Comparison of ENCODE assay signal across 10 cellular contexts in the genomic region with DNA sequence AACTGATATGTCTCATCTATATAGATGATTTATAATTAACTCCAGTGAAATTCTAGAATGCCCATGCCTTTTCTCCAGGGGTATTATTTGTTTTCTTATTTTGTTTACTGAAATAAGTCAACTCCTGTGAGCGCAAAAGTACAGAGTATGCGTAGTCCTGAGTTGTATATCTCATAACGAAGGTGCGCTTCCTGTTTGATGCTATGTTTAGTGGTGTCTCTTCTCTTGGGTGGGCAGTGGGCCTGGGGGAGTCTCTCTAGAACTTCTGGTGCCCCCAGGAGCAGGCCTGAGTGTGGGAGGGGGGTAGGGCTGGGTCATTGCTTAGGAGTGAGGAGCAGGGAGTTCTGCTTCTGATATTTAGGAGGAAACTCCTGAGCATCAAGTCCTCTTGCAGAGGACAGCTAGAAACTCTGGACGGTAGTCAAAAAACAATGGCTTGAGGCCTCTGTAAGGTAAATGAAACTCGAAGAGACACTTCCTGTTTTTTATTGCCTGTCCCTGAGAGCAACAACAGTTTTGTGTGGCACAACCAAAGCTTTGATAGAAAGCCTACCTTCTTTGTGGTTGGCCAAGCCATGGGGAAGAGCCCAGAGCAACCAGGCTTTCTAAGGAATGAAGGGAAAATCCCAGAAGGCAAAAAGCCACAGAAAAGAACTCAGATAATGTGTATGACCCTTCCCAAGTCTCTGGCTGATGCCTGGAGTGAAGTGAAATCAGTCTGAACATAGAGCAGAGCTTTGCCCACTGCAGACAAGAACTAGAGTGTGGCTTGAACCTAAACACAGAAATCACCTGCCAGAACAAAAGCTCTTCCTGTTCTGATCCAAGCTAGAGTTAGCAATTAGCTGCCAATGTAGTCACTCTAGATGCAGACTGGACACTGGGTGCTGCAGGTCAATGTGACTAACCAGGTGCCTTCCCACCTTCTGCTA.
A peak's percentile ranks its signal among the peaks of the same experiment; 100 is the strongest.
DNase-seq lines count a peak whose midpoint lies in the region; ATAC-seq and TF ChIP-seq lines count a peak whose summit lies in the region.
"Had no signal": no experiment of that assay in that cellular context is flagged by ENCODE, and none has a peak within 500 bp of the region (broad histone marks: within the 10 kb centered on the region; RNA-seq: fewer than 3 reads in every experiment).

No MANE protein-coding gene starts in this region.

- ATAC-seq in HG02840 (IDR thresholded peaks at IDR 0.05; ENCODE audit: low FRiP score, unreplicated experiment) = peak; percentile 13
- ATAC-seq: PC-3 had no signal

- peak overlapping the region; percentile 43 for H3K9ac ChIP-seq in OCI-LY1 (ENCODE audit: low read length)
- H3K9ac ChIP-seq: parathyroid adenoma had no signal

- H3K9me3 ChIP-seq in OCI-LY1 (ENCODE audit: low read length) = no peaks in the 10 kb centered on the region

- peak overlapping the region; percentile 58 for H3K4me2 ChIP-seq in OCI-LY1 (ENCODE audit: low read length)

- H3K9me3 Mint-ChIP-seq in activated T-cell treated with anti-CD3 and anti-CD28 coated beads, Interleukin-2, amount 50 U/mL, for 24 hours = peaks cover 5% of the 10 kb centered on the region

- no peaks in the 10 kb centered on the region for H3K9me2 ChIP-seq in OCI-LY1 (ENCODE audit: low read depth, low read length)

- no peak for TF ChIP-seq CTCF in OCI-LY1 (IDR thresholded peaks at IDR 0.05; ENCODE audit: low read length)

- H3K4me3 ChIP-seq in OCI-LY1 (ENCODE audit: low read depth, low read length, poor library complexity, severe bottlenecking) = peak overlapping the region; percentile 34

- peak overlapping the region; percentile 82 for H3K27ac Mint-ChIP-seq in activated T-cell treated with anti-CD3 and anti-CD28 coated beads, Interleukin-2, amount 50 U/mL, for 24 hours

- peak overlapping the region; percentile 90 for H3K27ac ChIP-seq in OCI-LY1 (ENCODE audit: low read depth, low read length, poor library complexity, severe bottlenecking)
- H3K27ac ChIP-seq: parathyroid adenoma had no signal

- peaks cover 27% of the 10 kb centered on the region for H3K4me1 ChIP-seq in OCI-LY1 (ENCODE audit: insufficient read depth, low read length, severe bottlenecking)
- H3K4me1 ChIP-seq: parathyroid adenoma had no signal

- no peak overlapping the region for H2AFZ ChIP-seq in OCI-LY1 (ENCODE audit: low read length)
- H2AFZ ChIP-seq: parathyroid adenoma had no signal

- H3K4me1 Mint-ChIP-seq in activated T-cell treated with anti-CD3 and anti-CD28 coated beads, Interleukin-2, amount 50 U/mL, for 24 hours (ENCODE audit: low read depth) = peaks cover 60% of the 10 kb centered on the region

- H3K27me3 Mint-ChIP-seq in activated T-cell treated with anti-CD3 and anti-CD28 coated beads, Interleukin-2, amount 50 U/mL, for 24 hours = no peaks in the 10 kb centered on the region

- peak overlapping the region; percentile 50 for H3K4me3 Mint-ChIP-seq in activated T-cell treated with anti-CD3 and anti-CD28 coated beads, Interleukin-2, amount 50 U/mL, for 24 hours

- no peak for DNase-seq in activated T-cell treated with anti-CD3 and anti-CD28 coated beads, Interleukin-2, amount 50 U/mL, for 24 hours
- DNase-seq in activated T-cell treated with anti-CD3 and anti-CD28 coated beads for 4 hours (no peak), pons (ENCODE audit: low spot score) (peak; percentile 15), NCI-H1105 (lab: John Stamatoyannopoulos, UW) (no peak), NCI-H1417 treated with DMSO at 0.1 percent for 48 hours (lab: John Stamatoyannopoulos, UW) (no peak), globus pallidus (ENCODE audit: low spot score) (no peak)
- DNase-seq: PC-3 had no signal

- H3K36me3 Mint-ChIP-seq in activated T-cell treated with anti-CD3 and anti-CD28 coated beads, Interleukin-2, amount 50 U/mL, for 24 hours (ENCODE audit: low read depth) = peaks cover 42% of the 10 kb centered on the region

- no peaks in the 10 kb centered on the region for H3K79me2 ChIP-seq in OCI-LY1 (ENCODE audit: insufficient read depth, low read length)
- H3K79me2 ChIP-seq: parathyroid adenoma had no signal

- no peaks in the 10 kb centered on the region for H3K27me3 ChIP-seq in OCI-LY1 (ENCODE audit: insufficient read depth, low read length)

- no peaks in the 10 kb centered on the region for H3K36me3 ChIP-seq in OCI-LY1 (ENCODE audit: insufficient read depth, low read length)

- H4K20me1 ChIP-seq in OCI-LY1 (ENCODE audit: insufficient read depth, low read length) = no peaks in the 10 kb centered on the region

- no peaks in the 10 kb centered on the region for H3F3A ChIP-seq in OCI-LY1 (ENCODE audit: insufficient read depth, low read length)
